In genomic region chr16:77833906-77834599, GRCh38 we compare ENCODE assay signal across 8 cellular contexts. TPM values are rescaled to one million over a fixed set of nuclear protein-coding genes. Genes with fewer than 3 reads are reported as not detected.
DNase-seq lines count a peak whose midpoint lies in the region; ATAC-seq and TF ChIP-seq lines count a peak whose summit lies in the region.
"Had no signal": no experiment of that assay in that cellular context is flagged by ENCODE, and none has a peak within 500 bp of the region (broad histone marks: within the 10 kb centered on the region; RNA-seq: fewer than 3 reads in every experiment).

No MANE protein-coding gene starts in this region.

- POLR2A ChIA-PET in HEK293 (lab: Yijun Ruan, JAX): interaction anchor here (1.5 kb wide), 2 partner anchors 112 to 622 kb away, joined by 4 to 5 read pairs; partner anchors contain the start of gene NUDT7

- no peaks in the 10 kb centered on the region for H3K9me3 ChIP-seq in HEK293 (ENCODE audit: control insufficient read depth, insufficient read depth, low read depth, low read length)
- H3K9me3 ChIP-seq in smooth muscle cell (replicated peaks; ENCODE audit: low read depth): no peaks in the 10 kb centered on the region

- ATAC-seq in GM21447 (IDR thresholded peaks at IDR 0.05; ENCODE audit: unreplicated experiment): no peak
- no peak for ATAC-seq in Right ventricle myocardium inferior
- no peak for ATAC-seq in HG03439 (IDR thresholded peaks at IDR 0.05; ENCODE audit: unreplicated experiment)

- DNase-seq in amniotic epithelial cell (ENCODE audit: low read depth) (peak; percentile 86), hepatic stellate cell (ENCODE audit: low spot score) (peak; percentile 4), smooth muscle cell (lab: John Stamatoyannopoulos, UW; ENCODE audit: unreplicated experiment) (no peak), Right ventricle myocardium inferior (ENCODE audit: missing footprints) (no peak)
- DNase-seq: activated naive CD4-positive, alpha-beta T cell treated with anti-CD3 and anti-CD28 coated beads, Interleukin-2, amount 10 ng/mL, durations not matched to agents 7 days and 5 days had no signal

- H2AFZ ChIP-seq in smooth muscle cell (ENCODE audit: low read depth): peak overlapping the region; percentile 56

- peaks cover 6% of the 10 kb centered on the region for H3F3A ChIP-seq in smooth muscle cell (ENCODE audit: low read depth)

- no peaks in the 10 kb centered on the region; the same call in 1 of the 2 replicates for H3K4me1 ChIP-seq in HEK293 (ENCODE audit: control insufficient read depth, insufficient read depth, low read length)
- H3K4me1 ChIP-seq in smooth muscle cell (ENCODE audit: low read depth): peaks cover 10% of the 10 kb centered on the region

- H3K27ac ChIP-seq in HEK293 (ENCODE audit: extremely low read depth, low read depth, low read length) (no peak overlapping the region), smooth muscle cell (ENCODE audit: low read depth) (peak overlapping the region; percentile 90)

- H3K9ac ChIP-seq in smooth muscle cell (ENCODE audit: low read depth): peak overlapping the region; percentile 76

- no peaks in the 10 kb centered on the region for H3K27me3 ChIP-seq in smooth muscle cell (ENCODE audit: low read depth)

- WGBS in smooth muscle cell (ENCODE audit: low lambda C conversion rate): 46% methylated on average over 10 of the region's 10 CpGs

- H3K4me3 ChIP-seq in HEK293 (ENCODE audit: low read depth, low read length) (no peak overlapping the region), smooth muscle cell (no peak overlapping the region)

- no peaks in the 10 kb centered on the region for H3K79me2 ChIP-seq in smooth muscle cell (ENCODE audit: low read depth)

- H4K20me1 ChIP-seq in smooth muscle cell (ENCODE audit: low read depth): no peaks in the 10 kb centered on the region

- CTCF ChIA-PET in HEK293 (lab: Yijun Ruan, JAX): interaction anchor here (0.6 to 1.5 kb wide), 4 partner anchors 51 to 742 kb away, joined by 3 to 5 read pairs (median 4); no protein-coding TSS in a partner anchor

- TF ChIP-seq CTCF in HEK293 (tag by site-specific recombination; IDR thresholded peaks at IDR 0.05) (no peak), smooth muscle cell (IDR thresholded peaks at IDR 0.05; ENCODE audit: borderline replicate concordance, insufficient read depth, poor library complexity, severe bottlenecking) (no peak)

- H3K4me2 ChIP-seq in smooth muscle cell: peak overlapping the region; percentile 76

- H3K36me3 ChIP-seq in HEK293 (ENCODE audit: control insufficient read depth in 2 of 2, insufficient read depth in 1 of 2, low read length in 2 of 2) (no peaks in the 10 kb centered on the region), smooth muscle cell (ENCODE audit: low read depth) (no peaks in the 10 kb centered on the region)

- intact Hi-C loops in Right ventricle myocardium inferior (cut with DNase I): no loop called here

TF ChIP-seq in HEK293, 187 proteins besides CTCF, POLR2A, EP300 and RAD21:
- TF ChIP-seq ZNF473 (tag by site-specific recombination; IDR thresholded peaks at IDR 0.05): no peak
- no peak for TF ChIP-seq ZNF311 (tag by site-specific recombination; IDR thresholded peaks at IDR 0.05; ENCODE audit: borderline replicate concordance)
- TF ChIP-seq ZBTB8A (tag by site-specific recombination; IDR thresholded peaks at IDR 0.05): no peak
- TF ChIP-seq ZBTB17 (tag by site-specific recombination; IDR thresholded peaks at IDR 0.05): no peak
- TF ChIP-seq SCRT2 (tag by site-specific recombination; IDR thresholded peaks at IDR 0.05): peak; percentile 22; the same call in 1 of the 2 replicates
- TF ChIP-seq PRDM4 (tag by site-specific recombination; IDR thresholded peaks at IDR 0.05): no peak

RNA-seq across cellular contexts. Expression of gene VAT1L, which starts 45.7 kb away (rescaled TPM):
- 4.8 and 5.4 TPM in 2 replicates for total RNA-seq in smooth muscle cell
- polyA plus RNA-seq in smooth muscle cell: 2.5 and 4.0 TPM in 2 replicates
- 20.6 TPM for total RNA-seq in Right ventricle myocardium inferior

Comparison
In these comparisons a context has a peak if more than half of its experiments do, and no peak if none do; other contexts are left out.
1. DNase-seq: peak in amniotic epithelial cell (single experiment) and hepatic stellate cell (single experiment); none in smooth muscle cell (single experiment) and Right ventricle myocardium inferior (single experiment).